ENCODE assay signal across 24 cellular contexts in genomic region chrX:141791856-141792255, GRCh38. TPM values are rescaled to one million over a fixed set of nuclear protein-coding genes. Genes with fewer than 3 reads are reported as not detected.
DNase-seq lines count a peak whose midpoint lies in the region; ATAC-seq, FAIRE-seq and TF ChIP-seq lines count a peak whose summit lies in the region.
"Had no signal": no experiment of that assay in that cellular context is flagged by ENCODE, and none has a peak within 500 bp of the region (broad histone marks: within the 10 kb centered on the region; RNA-seq: fewer than 3 reads in every experiment).

No MANE protein-coding gene starts in this region.

- H3K4me2 ChIP-seq in A549 (no peak overlapping the region), K562 (ENCODE audit: insufficient read depth, low read length) (no peak overlapping the region)

- no peaks in the 10 kb centered on the region for H3K27me3 ChIP-seq in K562 (ENCODE audit: control insufficient read depth in 2 of 2, insufficient read depth in 2 of 2, low read length in 2 of 2)
- H3K27me3 ChIP-seq: BE2C, Peyer's patch, SJCRH30 had no signal

- POLR2A ChIA-PET in A549 (lab: Yijun Ruan, JAX) (no interaction called here), K562 (lab: Yijun Ruan, JAX) (no interaction called here)

- H3K36me3 ChIP-seq in K562 (ENCODE audit: control insufficient read depth, insufficient read depth, low read length): no peaks in the 10 kb centered on the region
- H3K36me3 ChIP-seq: BE2C, Peyer's patch, SJCRH30 had no signal

- H3K9ac ChIP-seq in K562 (ENCODE audit: insufficient read depth in 1 of 2, low read depth in 2 of 2, low read length in 2 of 2): no peak overlapping the region

- FAIRE-seq in A549 (lab: Jason Lieb, UNC) (peak; percentile 61), K562 (lab: Jason Lieb, UNC) (no peak)
- FAIRE-seq: GM12892, GM18507 had no signal

- in situ Hi-C loops in K562 (cut with MboI): no loop called here

- H3K27ac ChIP-seq in A549 (0 out of 6 replicates have a peak overlapping the region, but pooled peaks of 1 of the 2 experiments have one; percentile 54), K562 (ENCODE audit: extremely low read depth, low read depth, low read length) (no peak overlapping the region)
- H3K27ac ChIP-seq: Peyer's patch, SJCRH30 had no signal

- no peak for TF ChIP-seq EP300 in A549 (IDR thresholded peaks at IDR 0.05)
- TF ChIP-seq EP300 in K562 (IDR thresholded peaks at IDR 0.05; ENCODE audit: low read length): no peak

- H4K20me1 ChIP-seq in K562 (replicated peaks; ENCODE audit: control insufficient read depth, insufficient read depth, low read length): no peaks in the 10 kb centered on the region

- H3K79me2 ChIP-seq in K562 (ENCODE audit: control insufficient read depth, insufficient read depth, low read length): no peaks in the 10 kb centered on the region

- 83% methylated on average over 2 of the region's 2 CpGs for WGBS in A549 (ENCODE audit: missing lambda C conversion rate)
- 8% methylated on average over 2 of the region's 2 CpGs for WGBS in K562 (ENCODE audit: insufficient coverage, low coverage, missing lambda C conversion rate)

- TF ChIP-seq POLR2A in A549 (IDR thresholded peaks at IDR 0.05; ENCODE audit: low read length): no peak
- no peak for TF ChIP-seq POLR2A in K562 (conservative IDR thresholded peaks at IDR 0.05)

- intact Hi-C loops in K562 (cut with micrococcal nuclease): no loop called here

- peaks cover 6% of the 10 kb centered on the region for H3K27me3 Mint-ChIP-seq in nephron progenitor cell (ENCODE audit: low read depth, poor library complexity)
- no peaks in the 10 kb centered on the region for H3K27me3 Mint-ChIP-seq in activated CD8-positive, alpha-beta memory T cell treated with anti-CD3 and anti-CD28 coated beads, Interleukin-2, amount 10 ng/mL, durations not matched to agents 7 days and 5 days
- H3K27me3 Mint-ChIP-seq: CD4-positive, CD25-positive, alpha-beta regulatory T cell had no signal

- CTCF ChIA-PET in A549 (lab: Yijun Ruan, JAX) (no interaction called here), K562 (lab: Yijun Ruan, JAX; ENCODE audit: low intra/inter-chr PET ratio) (no interaction called here)
- CTCF ChIA-PET in activated CD8-positive, alpha-beta memory T cell treated with anti-CD3 and anti-CD28 coated beads, Interleukin-2, amount 10 ng/mL, durations not matched to agents 7 days and 5 days (lab: Charles Lee): no interaction called here

- H3K4me1 ChIP-seq in A549: peaks cover 3% of the 10 kb centered on the region; the same call in 1 of the 3 replicates
- H3K4me1 ChIP-seq in K562 (replicated peaks in 1 of 2; ENCODE audit: control insufficient read depth in 2 of 2, insufficient read depth in 2 of 2, low read length in 2 of 2): no peaks in the 10 kb centered on the region
- H3K4me1 ChIP-seq: BE2C, Peyer's patch, SJCRH30 had no signal

- H3K4me1 Mint-ChIP-seq in nephron progenitor cell: no peaks in the 10 kb centered on the region
- no peaks in the 10 kb centered on the region for H3K4me1 Mint-ChIP-seq in activated CD8-positive, alpha-beta memory T cell treated with anti-CD3 and anti-CD28 coated beads, Interleukin-2, amount 10 ng/mL, durations not matched to agents 7 days and 5 days
- H3K4me1 Mint-ChIP-seq: CD4-positive, CD25-positive, alpha-beta regulatory T cell; H9 had no signal

- H3K4me3 ChIP-seq in A549: no peak overlapping the region
- no peak overlapping the region for H3K4me3 ChIP-seq in K562
- H3K4me3 ChIP-seq in fibroblast of the aortic adventitia (ENCODE audit: low read depth, low read length): no peak overlapping the region
- H3K4me3 ChIP-seq: Peyer's patch, SJCRH30 had no signal

- no peaks in the 10 kb centered on the region for H3K9me1 ChIP-seq in K562 (ENCODE audit: control insufficient read depth, insufficient read depth, low read length)

- H3K4me3 Mint-ChIP-seq in nephron progenitor cell: no peak overlapping the region
- H3K4me3 Mint-ChIP-seq in activated CD8-positive, alpha-beta memory T cell treated with anti-CD3 and anti-CD28 coated beads, Interleukin-2, amount 10 ng/mL, durations not matched to agents 7 days and 5 days: no peak overlapping the region
- H3K4me3 Mint-ChIP-seq: CD4-positive, CD25-positive, alpha-beta regulatory T cell; H9 had no signal

- H3K9me3 Mint-ChIP-seq in nephron progenitor cell: peaks cover 8% of the 10 kb centered on the region
- H3K9me3 Mint-ChIP-seq in activated CD8-positive, alpha-beta memory T cell treated with anti-CD3 and anti-CD28 coated beads, Interleukin-2, amount 10 ng/mL, durations not matched to agents 7 days and 5 days (ENCODE audit: low read depth): no peaks in the 10 kb centered on the region

- H3K9me3 ChIP-seq in A549: no peaks in the 10 kb centered on the region
- H3K9me3 ChIP-seq in K562 (replicated peaks; ENCODE audit: control insufficient read depth, insufficient read depth, low read depth, low read length): no peaks in the 10 kb centered on the region
- H3K9me3 ChIP-seq: BE2C, Peyer's patch, SJCRH30 had no signal

- no peak overlapping the region for H2AFZ ChIP-seq in K562 (ENCODE audit: low read depth, low read length)

- TF ChIP-seq RAD21 in A549 (conservative IDR thresholded peaks at IDR 0.05 in 1 of 2, IDR thresholded peaks at IDR 0.05 in 1 of 2) (no peak), K562 (CRISPR knock-in tag; conservative IDR thresholded peaks at IDR 0.05 in 1 of 2, IDR thresholded peaks at IDR 0.05 in 1 of 2) (no peak)

- BruUV-seq in K562 (replicated peaks; lab: Mats Ljungman, UMichigan): no TSS peak

- ATAC-seq in A549: no peak
- ATAC-seq in K562: no peak
- no peak for ATAC-seq in GM19395 (IDR thresholded peaks at IDR 0.05; ENCODE audit: unreplicated experiment)
- no peak for ATAC-seq in activated CD8-positive, alpha-beta memory T cell treated with anti-CD3 and anti-CD28 coated beads, Interleukin-2, amount 10 ng/mL, durations not matched to agents 7 days and 5 days

- no peak for TF ChIP-seq CTCF in A549 (IDR thresholded peaks at IDR 0.05)
- TF ChIP-seq CTCF in K562 (IDR thresholded peaks at IDR 0.05 in 2 of 3, conservative IDR thresholded peaks at IDR 0.05 in 1 of 3; ENCODE audit: insufficient read depth in 2 of 3, low read depth in 1 of 3, low read length in 3 of 3): no peak
- TF ChIP-seq CTCF in fibroblast of the aortic adventitia (IDR thresholded peaks at IDR 0.05; ENCODE audit: insufficient read depth, low read length): no peak
- no peak for TF ChIP-seq CTCF in nephron progenitor cell (IDR thresholded peaks at IDR 0.05)

- H3K36me3 Mint-ChIP-seq in nephron progenitor cell (ENCODE audit: low read depth): no peaks in the 10 kb centered on the region
- no peaks in the 10 kb centered on the region for H3K36me3 Mint-ChIP-seq in activated CD8-positive, alpha-beta memory T cell treated with anti-CD3 and anti-CD28 coated beads, Interleukin-2, amount 10 ng/mL, durations not matched to agents 7 days and 5 days
- H3K36me3 Mint-ChIP-seq: CD4-positive, CD25-positive, alpha-beta regulatory T cell had no signal

- no peak overlapping the region for H3K27ac Mint-ChIP-seq in nephron progenitor cell
- H3K27ac Mint-ChIP-seq in activated CD8-positive, alpha-beta memory T cell treated with anti-CD3 and anti-CD28 coated beads, Interleukin-2, amount 10 ng/mL, durations not matched to agents 7 days and 5 days: no peak overlapping the region
- H3K27ac Mint-ChIP-seq: CD4-positive, CD25-positive, alpha-beta regulatory T cell; H9 had no signal

- peak in 1 of 2 experiments; percentile 2 for DNase-seq in A549 (ENCODE audit: low read depth in 1 of 2, low spot score in 1 of 2)
- peak; percentile 31 for DNase-seq in LHCN-M2 (ENCODE audit: low read depth)
- DNase-seq in K562 (ENCODE audit: extremely low read depth in 1 of 4, low spot score in 3 of 4): no peak
- peak; percentile 1 for DNase-seq in fibroblast of the aortic adventitia (ENCODE audit: low read depth)
- DNase-seq in HT-29 (ENCODE audit: low spot score): no peak
- no peak for DNase-seq in nephron progenitor cell
- no peak for DNase-seq in activated CD8-positive, alpha-beta memory T cell treated with anti-CD3 and anti-CD28 coated beads, Interleukin-2, amount 10 ng/mL, durations not matched to agents 7 days and 5 days
- DNase-seq: BE2C; CD4-positive, CD25-positive, alpha-beta regulatory T cell; H9; KG1; NCI-H1105; NCI-H146; NCI-H2029; NCI-H226; NCI-H524; NCI-H774; NK-92 treated with Interleukin-12 subunit alpha and Interleukin-12 subunit beta, amount 100 ng/mL, for 24 hours; Peyer's patch; SJCRH30 had no signal

TF ChIP-seq in K562, 482 proteins besides CTCF, POLR2A, EP300 and RAD21 (continues in another document):
- peak; percentile 39; the same call in 1 of the 2 replicates for TF ChIP-seq MAFK (IDR thresholded peaks at IDR 0.05; ENCODE audit: low read length)
- TF ChIP-seq BMI1 (IDR thresholded peaks at IDR 0.05; ENCODE audit: low read length): no peak

RNA-seq across cellular contexts. Expression of gene MAGEC3, which starts 46.3 kb away (rescaled TPM):
- polyA plus RNA-seq in A549 (2011; rRNA removed) (not detected in 2 replicates), A549 (2017; fragmentation: RNase III; extraction: RNeasy Plus Mini Kit Qiagen cat#74134 plus additional on column Dnase treatment) (not detected in 3 replicates), K562 (2011; rRNA removed) (not detected in 2 replicates), K562 (2014; fragmentation: Illumina TruSeq; extraction: Trizol) (not detected in 2 replicates), K562 (2014; fragmentation: Nextera tagmentation; extraction: Ambion mirVana) (under 1 TPM in 1 of 2 experiments, not detected in 1; 0.17 TPM), K562 (2014; rRNA removed) (0.07 and 0.28 TPM in 2 replicates)
- polyA plus RNA-seq in A549 (2012; cell fraction: cytosol; rRNA removed): not detected in 2 replicates
- polyA plus RNA-seq in A549 (2012; cell fraction: nucleus; rRNA removed): not detected in 2 replicates
- polyA minus RNA-seq in A549 (2011; rRNA and poly(A)+ RNA removed): not detected in 2 replicates
- total RNA-seq in LHCN-M2 (2014; rRNA removed) (0.23 TPM in 1 of 2 replicates, not detected in the other), K562 (2014; rRNA removed) (not detected in 2 replicates), K562 (2014; rRNA removed; fragmentation: Illumina TruSeq; extraction: Trizol) (0.11 TPM in 1 of 2 replicates, not detected in the other), K562 (2015; rRNA removed; fragmentation: Illumina TruSeq; extraction: Trizol) (0.23 TPM in 1 of 2 replicates, not detected in the other), K562 (2021) (not detected in 2 replicates), fibroblast of the aortic adventitia (ENCODE audit: low replicate concordance) (0.27 TPM in 1 of 2 replicates, not detected in the other)
- not detected for polyA plus RNA-seq in LHCN-M2 (2012)
- not detected in 2 replicates for total RNA-seq in K562 (2011; cell fraction: chromatin; rRNA removed; ENCODE audit: low replicate concordance)
- not detected in 2 replicates for total RNA-seq in K562 (2011; cell fraction: nucleolus; rRNA removed)
- total RNA-seq in K562 (2011; cell fraction: nucleoplasm; rRNA removed): not detected in 2 replicates
- polyA plus RNA-seq in K562 (2011; cell fraction: cytosol; rRNA removed): 0.07 and 0.09 TPM in 2 replicates
- 0.28 TPM in 1 of 2 replicates, not detected in the other for polyA plus RNA-seq in K562 (2011; cell fraction: nucleus; rRNA removed)
- polyA plus RNA-seq in K562 (2012): 0.04 and 0.22 TPM in 2 replicates
- polyA minus RNA-seq in K562 (2011; rRNA and poly(A)+ RNA removed): not detected in 2 replicates
- polyA minus RNA-seq in K562 (2011; cell fraction: cytosol; rRNA and poly(A)+ RNA removed): not detected in 2 replicates
- polyA minus RNA-seq in K562 (2011; cell fraction: nucleus; rRNA and poly(A)+ RNA removed): not detected in 2 replicates
- total RNA-seq in HT-29 (2014; rRNA removed; shearing (Covaris generic)): not detected in 2 replicates
- not detected for total RNA-seq in activated CD8-positive, alpha-beta memory T cell treated with anti-CD3 and anti-CD28 coated beads, Interleukin-2, amount 10 ng/mL, durations not matched to agents 7 days and 5 days
- total RNA-seq: A172; CD4-positive, CD25-positive, alpha-beta regulatory T cell; H9; Peyer's patch; SJCRH30 had no signal
- polyA plus RNA-seq: CD4-positive, CD25-positive, alpha-beta regulatory T cell had no signal

Comparison
In these comparisons a context has a peak if more than half of its experiments do, and no peak if none do; other contexts are left out.
1. DNase-seq: peak in LHCN-M2 (single experiment) and fibroblast of the aortic adventitia (single experiment); none in K562 (0 of 4), HT-29 (single experiment), nephron progenitor cell (single experiment) and activated CD8-positive, alpha-beta memory T cell treated with anti-CD3 and anti-CD28 coated beads, Interleukin-2, amount 10 ng/mL, durations not matched to agents 7 days and 5 days (single experiment).
2. Of the 35 proteins assayed by ChIP-seq in both K562 and A549: peak only in K562: none; only in A549: none; in both: MAFK; in neither: 34.